Comparison of ENCODE assay signal across 17 cellular contexts in genomic region chr15:75920079-75920478, GRCh38. TPM values are rescaled to one million over a fixed set of nuclear protein-coding genes. Genes with fewer than 3 reads are reported as not detected.
DNase-seq lines count a peak whose midpoint lies in the region; FAIRE-seq and TF ChIP-seq lines count a peak whose summit lies in the region.
"Had no signal": no experiment of that assay in that cellular context is flagged by ENCODE, and none has a peak within 500 bp of the region (broad histone marks: within the 10 kb centered on the region; RNA-seq: fewer than 3 reads in every experiment).

No MANE protein-coding gene starts in this region.

- H3K4me3 ChIP-seq in KMS-11 (IDR thresholded peaks at IDR 0.05; ENCODE audit: insufficient read depth, low read depth, low read length), result no peak overlapping the region
- no peak overlapping the region for H3K4me3 ChIP-seq in adrenal gland

- FAIRE-seq in H54 (lab: Jason Lieb, UNC), result no peak
- FAIRE-seq: H1 had no signal

- TF ChIP-seq POLR2A in adrenal gland (IDR thresholded peaks at IDR 0.05) (no peak), H54 (IDR thresholded peaks at IDR 0.05; ENCODE audit: low read depth, low read length) (no peak)

- H3K9me3 Mint-ChIP-seq in osteocyte (ENCODE audit: unreplicated experiment), result no peaks in the 10 kb centered on the region
- H3K9me3 Mint-ChIP-seq: CD4-positive, CD25-positive, alpha-beta regulatory T cell; HFFc6 had no signal

- peaks cover 33% of the 10 kb centered on the region for H3K36me3 Mint-ChIP-seq in osteocyte (ENCODE audit: unreplicated experiment)

- peak overlapping the region; percentile 43 for H3K27ac Mint-ChIP-seq in osteocyte (ENCODE audit: unreplicated experiment)
- H3K27ac Mint-ChIP-seq: HFFc6 had no signal

- H3K9me3 ChIP-seq in adrenal gland (replicated peaks in 1 of 3), result no peaks in the 10 kb centered on the region

- H3K27ac ChIP-seq in KMS-11, result peak overlapping the region; percentile 52; the same call in 1 of the 2 replicates
- no peak overlapping the region for H3K27ac ChIP-seq in adrenal gland

- no peaks in the 10 kb centered on the region; the same call in 1 of the 2 replicates for H3K36me3 ChIP-seq in KMS-11 (ENCODE audit: insufficient read depth)
- H3K36me3 ChIP-seq in adrenal gland (replicated peaks in 1 of 2), result peaks cover 0 to 11% of the 10 kb centered on the region in 2 donors

- no peaks in the 10 kb centered on the region for H3K79me2 ChIP-seq in KMS-11 (ENCODE audit: insufficient read depth, low read depth)

- H3K27me3 Mint-ChIP-seq in osteocyte (ENCODE audit: unreplicated experiment), result no peaks in the 10 kb centered on the region
- H3K27me3 Mint-ChIP-seq: CD4-positive, CD25-positive, alpha-beta regulatory T cell had no signal

- H2AFZ ChIP-seq in KMS-11 (ENCODE audit: low read depth), result 0 out of 2 replicates have a peak overlapping the region, but pooled peaks have one; percentile 26

- H3K4me1 ChIP-seq in KMS-11 (ENCODE audit: low read depth, poor library complexity, severe bottlenecking), result peaks cover 51% of the 10 kb centered on the region
- H3K4me1 ChIP-seq in adrenal gland (replicated peaks in 1 of 2), result peaks cover 9 to 18% of the 10 kb centered on the region in 2 donors

- no peaks in the 10 kb centered on the region for H3K27me3 ChIP-seq in KMS-11 (ENCODE audit: insufficient read depth, low read depth)
- H3K27me3 ChIP-seq in adrenal gland, result no peaks in the 10 kb centered on the region

- peaks cover 7% of the 10 kb centered on the region for H3K4me1 Mint-ChIP-seq in osteocyte (ENCODE audit: unreplicated experiment)

- H3K9ac ChIP-seq in KMS-11, result no peak overlapping the region; the same call in 1 of the 2 replicates

- peak in 5 of 7 donors; percentile 15 to 62 (median 44) for DNase-seq in adrenal gland
- peak; percentile 34 for DNase-seq in fibroblast of peridontal ligament (ENCODE audit: extremely low read depth)
- no peak for DNase-seq in osteocyte (ENCODE audit: extremely low spot score, unreplicated experiment)
- no peak for DNase-seq in cerebellar nuclear complex (lab: John Stamatoyannopoulos, UW)
- DNase-seq in stimulated activated CD4-positive, alpha-beta T cell treated with anti-CD3 and anti-CD28 coated beads, Interleukin-4, amount 100 ng/mL, for 24 hours, result no peak
- no peak for DNase-seq in H54 (ENCODE audit: insufficient read length, low spot score)
- DNase-seq: ACHN; CD4-positive, CD25-positive, alpha-beta regulatory T cell; DMS79; GDM1; HFFc6; NCI-H187 treated with DMSO at 0.1 percent for 48 hours; NCI-H446; NCI-H774; SIG-M5 had no signal

- peak overlapping the region; percentile 86 for H3K4me2 ChIP-seq in KMS-11

- intact Hi-C loops in adrenal gland (cut with DNase I), result loop anchor here (10.0 kb wide), 2 partner anchors 105 to 115 kb away; no protein-coding TSS in a partner anchor

- TF ChIP-seq CTCF in KMS-11 (conservative IDR thresholded peaks at IDR 0.05; ENCODE audit: low read depth, low read length), result no peak
- TF ChIP-seq CTCF in adrenal gland (IDR thresholded peaks at IDR 0.05), result no peak
- TF ChIP-seq CTCF in osteocyte (IDR thresholded peaks at IDR 0.05), result no peak

- H3K4me3 Mint-ChIP-seq in osteocyte (ENCODE audit: unreplicated experiment), result no peak overlapping the region
- H3K4me3 Mint-ChIP-seq: CD4-positive, CD25-positive, alpha-beta regulatory T cell; HFFc6 had no signal

- H4K20me1 ChIP-seq in KMS-11 (ENCODE audit: insufficient read depth), result no peaks in the 10 kb centered on the region

- 90 to 100% (median 98%) methylated on average over 1 of the region's 1 CpG for WGBS in adrenal gland, 4 donors

RNA-seq across cellular contexts. Expression of gene FBXO22, which starts 16.4 kb away (rescaled TPM):
- total RNA-seq in adrenal gland, result 10 to 100 TPM; 16.6 to 40.8 (median 26.4) TPM
- 10 to 100 TPM in 1 of 3 donors, 1 to 10 TPM in 2; 5.1 to 28.7 (median 5.4) TPM for polyA plus RNA-seq in adrenal gland
- total RNA-seq in osteocyte, result 32.7 and 33.9 TPM in 2 replicates

Comparison
In these comparisons a context has a peak if more than half of its experiments do, and no peak if none do; other contexts are left out.
1. DNase-seq: peak in adrenal gland (5 of 7) and fibroblast of peridontal ligament (single experiment); none in osteocyte (single experiment), cerebellar nuclear complex (0 of 2), stimulated activated CD4-positive, alpha-beta T cell treated with anti-CD3 and anti-CD28 coated beads, Interleukin-4, amount 100 ng/mL, for 24 hours (single experiment) and H54 (single experiment).